1 cellular context compared by ENCODE assay signal in the genomic region with DNA sequence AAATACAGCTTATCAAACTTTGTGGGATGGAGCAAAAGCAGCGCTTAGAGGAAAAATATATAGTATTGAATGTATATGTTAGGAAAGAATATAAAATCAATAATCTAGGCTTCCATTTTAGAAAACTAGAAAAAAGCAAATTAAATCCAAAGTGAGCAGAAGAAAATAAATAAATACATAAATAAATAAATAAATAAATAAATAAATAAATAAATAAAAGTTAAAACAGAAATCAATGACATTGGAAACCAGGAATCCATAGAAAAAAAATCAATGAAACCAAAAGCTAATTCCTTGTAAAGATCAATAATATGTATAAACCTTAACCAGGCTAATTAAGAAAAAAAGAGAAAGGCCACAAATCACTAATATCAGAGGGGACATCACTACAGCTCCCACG.
TF ChIP-seq lines count a peak whose summit lies in the region.

No MANE protein-coding gene starts in this region.

TF ChIP-seq in HEK293, 187 proteins besides CTCF, POLR2A, EP300 and RAD21 (continued from another document and continues in another):
- TF ChIP-seq, protein P1, sequence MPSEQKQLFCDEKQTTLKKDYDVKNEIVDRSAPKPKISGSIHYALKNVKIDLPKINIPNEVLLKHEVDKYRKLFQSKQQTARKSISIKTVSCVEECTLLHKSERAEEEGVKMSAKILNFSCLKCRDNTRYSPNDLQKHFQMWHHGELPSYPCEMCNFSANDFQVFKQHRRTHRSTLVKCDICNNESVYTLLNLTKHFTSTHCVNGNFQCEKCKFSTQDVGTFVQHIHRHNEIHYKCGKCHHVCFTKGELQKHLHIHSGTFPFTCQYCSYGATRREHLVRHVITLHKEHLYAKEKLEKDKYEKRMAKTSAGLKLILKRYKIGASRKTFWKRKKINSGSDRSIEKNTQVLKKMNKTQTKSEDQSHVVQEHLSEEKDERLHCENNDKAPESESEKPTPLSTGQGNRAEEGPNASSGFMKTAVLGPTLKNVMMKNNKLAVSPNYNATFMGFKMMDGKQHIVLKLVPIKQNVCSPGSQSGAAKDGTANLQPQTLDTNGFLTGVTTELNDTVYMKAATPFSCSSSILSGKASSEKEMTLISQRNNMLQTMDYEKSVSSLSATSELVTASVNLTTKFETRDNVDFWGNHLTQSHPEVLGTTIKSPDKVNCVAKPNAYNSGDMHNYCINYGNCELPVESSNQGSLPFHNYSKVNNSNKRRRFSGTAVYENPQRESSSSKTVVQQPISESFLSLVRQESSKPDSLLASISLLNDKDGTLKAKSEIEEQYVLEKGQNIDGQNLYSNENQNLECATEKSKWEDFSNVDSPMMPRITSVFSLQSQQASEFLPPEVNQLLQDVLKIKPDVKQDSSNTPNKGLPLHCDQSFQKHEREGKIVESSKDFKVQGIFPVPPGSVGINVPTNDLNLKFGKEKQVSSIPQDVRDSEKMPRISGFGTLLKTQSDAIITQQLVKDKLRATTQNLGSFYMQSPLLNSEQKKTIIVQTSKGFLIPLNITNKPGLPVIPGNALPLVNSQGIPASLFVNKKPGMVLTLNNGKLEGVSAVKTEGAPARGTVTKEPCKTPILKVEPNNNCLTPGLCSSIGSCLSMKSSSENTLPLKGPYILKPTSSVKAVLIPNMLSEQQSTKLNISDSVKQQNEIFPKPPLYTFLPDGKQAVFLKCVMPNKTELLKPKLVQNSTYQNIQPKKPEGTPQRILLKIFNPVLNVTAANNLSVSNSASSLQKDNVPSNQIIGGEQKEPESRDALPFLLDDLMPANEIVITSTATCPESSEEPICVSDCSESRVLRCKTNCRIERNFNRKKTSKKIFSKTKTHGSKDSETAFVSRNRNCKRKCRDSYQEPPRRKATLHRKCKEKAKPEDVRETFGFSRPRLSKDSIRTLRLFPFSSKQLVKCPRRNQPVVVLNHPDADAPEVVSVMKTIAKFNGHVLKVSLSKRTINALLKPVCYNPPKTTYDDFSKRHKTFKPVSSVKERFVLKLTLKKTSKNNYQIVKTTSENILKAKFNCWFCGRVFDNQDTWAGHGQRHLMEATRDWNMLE (tag by site-specific recombination; conservative IDR thresholded peaks at IDR 0.05; ENCODE audit: low read depth) = peak; percentile 87
- TF ChIP-seq, protein P2, sequence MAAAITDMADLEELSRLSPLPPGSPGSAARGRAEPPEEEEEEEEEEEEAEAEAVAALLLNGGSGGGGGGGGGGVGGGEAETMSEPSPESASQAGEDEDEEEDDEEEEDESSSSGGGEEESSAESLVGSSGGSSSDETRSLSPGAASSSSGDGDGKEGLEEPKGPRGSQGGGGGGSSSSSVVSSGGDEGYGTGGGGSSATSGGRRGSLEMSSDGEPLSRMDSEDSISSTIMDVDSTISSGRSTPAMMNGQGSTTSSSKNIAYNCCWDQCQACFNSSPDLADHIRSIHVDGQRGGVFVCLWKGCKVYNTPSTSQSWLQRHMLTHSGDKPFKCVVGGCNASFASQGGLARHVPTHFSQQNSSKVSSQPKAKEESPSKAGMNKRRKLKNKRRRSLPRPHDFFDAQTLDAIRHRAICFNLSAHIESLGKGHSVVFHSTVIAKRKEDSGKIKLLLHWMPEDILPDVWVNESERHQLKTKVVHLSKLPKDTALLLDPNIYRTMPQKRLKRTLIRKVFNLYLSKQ (tag by site-specific recombination; IDR thresholded peaks at IDR 0.05; ENCODE audit: borderline replicate concordance) = no peak
- TF ChIP-seq ZNF16 (tag by site-specific recombination; IDR thresholded peaks at IDR 0.05; ENCODE audit: low read depth) = no peak
- TF ChIP-seq RBAK (tag by site-specific recombination; IDR thresholded peaks at IDR 0.05) = no peak
- TF ChIP-seq ZNF121 (tag by site-specific recombination; IDR thresholded peaks at IDR 0.05) = no peak
- peak; percentile 41 for TF ChIP-seq ZNF529 (tag by site-specific recombination; IDR thresholded peaks at IDR 0.05; ENCODE audit: insufficient replicate concordance)
- TF ChIP-seq, protein P3, sequence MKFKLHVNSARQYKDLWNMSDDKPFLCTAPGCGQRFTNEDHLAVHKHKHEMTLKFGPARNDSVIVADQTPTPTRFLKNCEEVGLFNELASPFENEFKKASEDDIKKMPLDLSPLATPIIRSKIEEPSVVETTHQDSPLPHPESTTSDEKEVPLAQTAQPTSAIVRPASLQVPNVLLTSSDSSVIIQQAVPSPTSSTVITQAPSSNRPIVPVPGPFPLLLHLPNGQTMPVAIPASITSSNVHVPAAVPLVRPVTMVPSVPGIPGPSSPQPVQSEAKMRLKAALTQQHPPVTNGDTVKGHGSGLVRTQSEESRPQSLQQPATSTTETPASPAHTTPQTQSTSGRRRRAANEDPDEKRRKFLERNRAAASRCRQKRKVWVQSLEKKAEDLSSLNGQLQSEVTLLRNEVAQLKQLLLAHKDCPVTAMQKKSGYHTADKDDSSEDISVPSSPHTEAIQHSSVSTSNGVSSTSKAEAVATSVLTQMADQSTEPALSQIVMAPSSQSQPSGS (tag by site-specific recombination; IDR thresholded peaks at IDR 0.05; ENCODE audit: low read depth) = no peak
- TF ChIP-seq ZXDB (tag by site-specific recombination; IDR thresholded peaks at IDR 0.05) = peak; percentile 63; the same call in 1 of the 2 replicates
- no peak for TF ChIP-seq ZNF777 (tag by site-specific recombination; IDR thresholded peaks at IDR 0.05; ENCODE audit: borderline replicate concordance)
- TF ChIP-seq, protein P4, sequence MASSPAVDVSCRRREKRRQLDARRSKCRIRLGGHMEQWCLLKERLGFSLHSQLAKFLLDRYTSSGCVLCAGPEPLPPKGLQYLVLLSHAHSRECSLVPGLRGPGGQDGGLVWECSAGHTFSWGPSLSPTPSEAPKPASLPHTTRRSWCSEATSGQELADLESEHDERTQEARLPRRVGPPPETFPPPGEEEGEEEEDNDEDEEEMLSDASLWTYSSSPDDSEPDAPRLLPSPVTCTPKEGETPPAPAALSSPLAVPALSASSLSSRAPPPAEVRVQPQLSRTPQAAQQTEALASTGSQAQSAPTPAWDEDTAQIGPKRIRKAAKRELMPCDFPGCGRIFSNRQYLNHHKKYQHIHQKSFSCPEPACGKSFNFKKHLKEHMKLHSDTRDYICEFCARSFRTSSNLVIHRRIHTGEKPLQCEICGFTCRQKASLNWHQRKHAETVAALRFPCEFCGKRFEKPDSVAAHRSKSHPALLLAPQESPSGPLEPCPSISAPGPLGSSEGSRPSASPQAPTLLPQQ (tag by site-specific recombination; IDR thresholded peaks at IDR 0.05) = no peak
- TF ChIP-seq ZNF585B (tag by site-specific recombination; IDR thresholded peaks at IDR 0.05) = no peak
- no peak for TF ChIP-seq YY1 (tag by site-specific recombination; IDR thresholded peaks at IDR 0.05)
- no peak for TF ChIP-seq MYNN (tag by site-specific recombination; IDR thresholded peaks at IDR 0.05; ENCODE audit: borderline replicate concordance)
- 0 out of 2 replicates have a peak, but pooled peaks have one; percentile 27 for TF ChIP-seq ZNF664 (tag by site-specific recombination; IDR thresholded peaks at IDR 0.05)
- no peak for TF ChIP-seq ZFP69B (tag by site-specific recombination; IDR thresholded peaks at IDR 0.05)
- TF ChIP-seq, protein P5, sequence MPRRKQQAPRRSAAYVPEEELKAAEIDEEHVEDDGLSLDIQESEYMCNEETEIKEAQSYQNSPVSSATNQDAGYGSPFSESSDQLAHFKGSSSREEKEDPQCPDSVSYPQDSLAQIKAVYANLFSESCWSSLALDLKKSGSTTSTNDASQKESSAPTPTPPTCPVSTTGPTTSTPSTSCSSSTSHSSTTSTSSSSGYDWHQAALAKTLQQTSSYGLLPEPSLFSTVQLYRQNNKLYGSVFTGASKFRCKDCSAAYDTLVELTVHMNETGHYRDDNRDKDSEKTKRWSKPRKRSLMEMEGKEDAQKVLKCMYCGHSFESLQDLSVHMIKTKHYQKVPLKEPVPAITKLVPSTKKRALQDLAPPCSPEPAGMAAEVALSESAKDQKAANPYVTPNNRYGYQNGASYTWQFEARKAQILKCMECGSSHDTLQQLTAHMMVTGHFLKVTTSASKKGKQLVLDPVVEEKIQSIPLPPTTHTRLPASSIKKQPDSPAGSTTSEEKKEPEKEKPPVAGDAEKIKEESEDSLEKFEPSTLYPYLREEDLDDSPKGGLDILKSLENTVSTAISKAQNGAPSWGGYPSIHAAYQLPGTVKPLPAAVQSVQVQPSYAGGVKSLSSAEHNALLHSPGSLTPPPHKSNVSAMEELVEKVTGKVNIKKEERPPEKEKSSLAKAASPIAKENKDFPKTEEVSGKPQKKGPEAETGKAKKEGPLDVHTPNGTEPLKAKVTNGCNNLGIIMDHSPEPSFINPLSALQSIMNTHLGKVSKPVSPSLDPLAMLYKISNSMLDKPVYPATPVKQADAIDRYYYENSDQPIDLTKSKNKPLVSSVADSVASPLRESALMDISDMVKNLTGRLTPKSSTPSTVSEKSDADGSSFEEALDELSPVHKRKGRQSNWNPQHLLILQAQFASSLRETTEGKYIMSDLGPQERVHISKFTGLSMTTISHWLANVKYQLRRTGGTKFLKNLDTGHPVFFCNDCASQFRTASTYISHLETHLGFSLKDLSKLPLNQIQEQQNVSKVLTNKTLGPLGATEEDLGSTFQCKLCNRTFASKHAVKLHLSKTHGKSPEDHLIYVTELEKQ (tag by site-specific recombination; IDR thresholded peaks at IDR 0.05; ENCODE audit: borderline replicate concordance) = no peak
- TF ChIP-seq ZBTB1 (tag by site-specific recombination; IDR thresholded peaks at IDR 0.05) = no peak
- TF ChIP-seq ZNF843 (tag by site-specific recombination; IDR thresholded peaks at IDR 0.05) = no peak
- TF ChIP-seq ZNF24 (tag by site-specific recombination; IDR thresholded peaks at IDR 0.05) = no peak
- no peak for TF ChIP-seq YY2 (tag by site-specific recombination; IDR thresholded peaks at IDR 0.05)
- no peak for TF ChIP-seq ZNF660 (tag by site-specific recombination; IDR thresholded peaks at IDR 0.05)
- no peak for TF ChIP-seq ZNF514 (tag by site-specific recombination; IDR thresholded peaks at IDR 0.05)
- TF ChIP-seq ZIC2 (tag by site-specific recombination; IDR thresholded peaks at IDR 0.05) = no peak
- TF ChIP-seq, protein P6, sequence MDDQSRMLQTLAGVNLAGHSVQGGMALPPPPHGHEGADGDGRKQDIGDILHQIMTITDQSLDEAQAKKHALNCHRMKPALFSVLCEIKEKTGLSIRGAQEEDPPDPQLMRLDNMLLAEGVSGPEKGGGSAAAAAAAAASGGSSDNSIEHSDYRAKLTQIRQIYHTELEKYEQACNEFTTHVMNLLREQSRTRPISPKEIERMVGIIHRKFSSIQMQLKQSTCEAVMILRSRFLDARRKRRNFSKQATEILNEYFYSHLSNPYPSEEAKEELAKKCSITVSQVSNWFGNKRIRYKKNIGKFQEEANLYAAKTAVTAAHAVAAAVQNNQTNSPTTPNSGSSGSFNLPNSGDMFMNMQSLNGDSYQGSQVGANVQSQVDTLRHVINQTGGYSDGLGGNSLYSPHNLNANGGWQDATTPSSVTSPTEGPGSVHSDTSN (CRISPR knock-in tag; IDR thresholded peaks at IDR 0.05) = no peak
- TF ChIP-seq ZNF184 (tag by site-specific recombination; IDR thresholded peaks at IDR 0.05) = no peak
- TF ChIP-seq ZNF654 (tag by site-specific recombination; IDR thresholded peaks at IDR 0.05; ENCODE audit: low read depth) = peak; percentile 19; the same call in 1 of the 2 replicates
- 0 out of 2 replicates have a peak, but pooled peaks have one; percentile 18 for TF ChIP-seq ZNF404 (tag by site-specific recombination; IDR thresholded peaks at IDR 0.05)
- TF ChIP-seq GFI1B (tag by site-specific recombination; IDR thresholded peaks at IDR 0.05) = no peak
- 0 out of 2 replicates have a peak, but pooled peaks have one; percentile 16 for TF ChIP-seq ZFP3 (tag by site-specific recombination; IDR thresholded peaks at IDR 0.05; ENCODE audit: low read depth)
- TF ChIP-seq ZBTB21 (tag by site-specific recombination; IDR thresholded peaks at IDR 0.05) = no peak
- TF ChIP-seq, protein P7, sequence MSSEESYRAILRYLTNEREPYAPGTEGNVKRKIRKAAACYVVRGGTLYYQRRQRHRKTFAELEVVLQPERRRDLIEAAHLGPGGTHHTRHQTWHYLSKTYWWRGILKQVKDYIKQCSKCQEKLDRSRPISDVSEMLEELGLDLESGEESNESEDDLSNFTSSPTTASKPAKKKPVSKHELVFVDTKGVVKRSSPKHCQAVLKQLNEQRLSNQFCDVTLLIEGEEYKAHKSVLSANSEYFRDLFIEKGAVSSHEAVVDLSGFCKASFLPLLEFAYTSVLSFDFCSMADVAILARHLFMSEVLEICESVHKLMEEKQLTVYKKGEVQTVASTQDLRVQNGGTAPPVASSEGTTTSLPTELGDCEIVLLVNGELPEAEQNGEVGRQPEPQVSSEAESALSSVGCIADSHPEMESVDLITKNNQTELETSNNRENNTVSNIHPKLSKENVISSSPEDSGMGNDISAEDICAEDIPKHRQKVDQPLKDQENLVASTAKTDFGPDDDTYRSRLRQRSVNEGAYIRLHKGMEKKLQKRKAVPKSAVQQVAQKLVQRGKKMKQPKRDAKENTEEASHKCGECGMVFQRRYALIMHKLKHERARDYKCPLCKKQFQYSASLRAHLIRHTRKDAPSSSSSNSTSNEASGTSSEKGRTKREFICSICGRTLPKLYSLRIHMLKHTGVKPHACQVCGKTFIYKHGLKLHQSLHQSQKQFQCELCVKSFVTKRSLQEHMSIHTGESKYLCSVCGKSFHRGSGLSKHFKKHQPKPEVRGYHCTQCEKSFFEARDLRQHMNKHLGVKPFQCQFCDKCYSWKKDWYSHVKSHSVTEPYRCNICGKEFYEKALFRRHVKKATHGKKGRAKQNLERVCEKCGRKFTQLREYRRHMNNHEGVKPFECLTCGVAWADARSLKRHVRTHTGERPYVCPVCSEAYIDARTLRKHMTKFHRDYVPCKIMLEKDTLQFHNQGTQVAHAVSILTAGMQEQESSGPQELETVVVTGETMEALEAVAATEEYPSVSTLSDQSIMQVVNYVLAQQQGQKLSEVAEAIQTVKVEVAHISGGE (tag by site-specific recombination; conservative IDR thresholded peaks at IDR 0.05; ENCODE audit: low read depth) = peak; percentile 86
- TF ChIP-seq, protein P8, sequence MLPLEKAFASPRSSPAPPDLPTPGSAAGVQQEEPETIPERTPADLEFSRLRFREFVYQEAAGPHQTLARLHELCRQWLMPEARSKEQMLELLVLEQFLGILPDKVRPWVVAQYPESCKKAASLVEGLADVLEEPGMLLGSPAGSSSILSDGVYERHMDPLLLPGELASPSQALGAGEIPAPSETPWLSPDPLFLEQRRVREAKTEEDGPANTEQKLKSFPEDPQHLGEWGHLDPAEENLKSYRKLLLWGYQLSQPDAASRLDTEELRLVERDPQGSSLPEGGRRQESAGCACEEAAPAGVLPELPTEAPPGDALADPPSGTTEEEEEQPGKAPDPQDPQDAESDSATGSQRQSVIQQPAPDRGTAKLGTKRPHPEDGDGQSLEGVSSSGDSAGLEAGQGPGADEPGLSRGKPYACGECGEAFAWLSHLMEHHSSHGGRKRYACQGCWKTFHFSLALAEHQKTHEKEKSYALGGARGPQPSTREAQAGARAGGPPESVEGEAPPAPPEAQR (tag by site-specific recombination; IDR thresholded peaks at IDR 0.05) = no peak
- TF ChIP-seq ZNF626 (tag by site-specific recombination; IDR thresholded peaks at IDR 0.05) = no peak
- TF ChIP-seq ZNF433 (tag by site-specific recombination; IDR thresholded peaks at IDR 0.05; ENCODE audit: low read depth) = 0 out of 2 replicates have a peak, but pooled peaks have one; percentile 45
- TF ChIP-seq, protein P9, sequence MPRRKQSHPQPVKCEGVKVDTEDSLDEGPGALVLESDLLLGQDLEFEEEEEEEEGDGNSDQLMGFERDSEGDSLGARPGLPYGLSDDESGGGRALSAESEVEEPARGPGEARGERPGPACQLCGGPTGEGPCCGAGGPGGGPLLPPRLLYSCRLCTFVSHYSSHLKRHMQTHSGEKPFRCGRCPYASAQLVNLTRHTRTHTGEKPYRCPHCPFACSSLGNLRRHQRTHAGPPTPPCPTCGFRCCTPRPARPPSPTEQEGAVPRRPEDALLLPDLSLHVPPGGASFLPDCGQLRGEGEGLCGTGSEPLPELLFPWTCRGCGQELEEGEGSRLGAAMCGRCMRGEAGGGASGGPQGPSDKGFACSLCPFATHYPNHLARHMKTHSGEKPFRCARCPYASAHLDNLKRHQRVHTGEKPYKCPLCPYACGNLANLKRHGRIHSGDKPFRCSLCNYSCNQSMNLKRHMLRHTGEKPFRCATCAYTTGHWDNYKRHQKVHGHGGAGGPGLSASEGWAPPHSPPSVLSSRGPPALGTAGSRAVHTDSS (tag by site-specific recombination; IDR thresholded peaks at IDR 0.05) = no peak
- TF ChIP-seq ZNF394 (tag by site-specific recombination; IDR thresholded peaks at IDR 0.05; ENCODE audit: borderline replicate concordance) = peak; percentile 86
